26 cellular contexts compared by ENCODE assay signal in genomic region chr21:19557046-19557445, GRCh38.
"Had no signal": no experiment of that assay in that cellular context is flagged by ENCODE, and none has a peak within 500 bp of the region (broad histone marks: within the 10 kb centered on the region; RNA-seq: fewer than 3 reads in every experiment).

No MANE protein-coding gene starts in this region.

- H3K4me3 ChIP-seq: esophagus squamous epithelium, heart right ventricle, left lung, mucosa of descending colon, neural progenitor cell, right lobe of liver, suprapubic skin, transverse colon, upper lobe of right lung, uterus had no signal

- H3K36me3 ChIP-seq: esophagus squamous epithelium, heart right ventricle, left lung, neural progenitor cell, right lobe of liver, suprapubic skin, transverse colon, upper lobe of right lung, uterus had no signal

- H3K4me3 Mint-ChIP-seq: effector memory CD8-positive, alpha-beta T cell; mesothelial cell of epicardium; naive B cell; natural killer cell treated with Interleukin-12 subunit alpha and Interleukin-12 subunit beta and Interleukin-15 and Interleukin-18, amount 100 ng/mL, for 72 hours; neural progenitor cell; stimulated activated naive B cell treated with anti-CD40 and anti-IgM and Interleukin-4, amounts not matched to agents 10 μg/mL and 1 μg/mL and 100 μg/mL, for 72 hours; stimulated activated naive CD8-positive, alpha-beta T cell treated with anti-CD3 and anti-CD28 coated beads, Interleukin-15, amount 100 ng/mL, for 72 hours had no signal

- H3K27me3 ChIP-seq: esophagus squamous epithelium, heart right ventricle, left lung, neural progenitor cell, right lobe of liver, suprapubic skin, transverse colon, upper lobe of right lung, uterus had no signal

- H3K79me2 ChIP-seq: parathyroid adenoma had no signal

- H2AFZ ChIP-seq: neural progenitor cell, parathyroid adenoma had no signal

- H3K36me3 Mint-ChIP-seq: naive B cell; natural killer cell treated with Interleukin-12 subunit alpha and Interleukin-12 subunit beta and Interleukin-15 and Interleukin-18, amount 100 ng/mL, for 72 hours; stimulated activated naive B cell treated with anti-CD40 and anti-IgM and Interleukin-4, amounts not matched to agents 10 μg/mL and 1 μg/mL and 100 μg/mL, for 72 hours had no signal

- H3K4me2 ChIP-seq: neural progenitor cell had no signal

- H3K9ac ChIP-seq: neural progenitor cell, parathyroid adenoma had no signal

- H3K27ac Mint-ChIP-seq: effector memory CD8-positive, alpha-beta T cell; naive B cell; natural killer cell treated with Interleukin-12 subunit alpha and Interleukin-12 subunit beta and Interleukin-15 and Interleukin-18, amount 100 ng/mL, for 72 hours; neural progenitor cell; stimulated activated naive B cell treated with anti-CD40 and anti-IgM and Interleukin-4, amounts not matched to agents 10 μg/mL and 1 μg/mL and 100 μg/mL, for 72 hours; stimulated activated naive CD8-positive, alpha-beta T cell treated with anti-CD3 and anti-CD28 coated beads, Interleukin-15, amount 100 ng/mL, for 72 hours had no signal

- H3K4me1 ChIP-seq: esophagus squamous epithelium, heart right ventricle, left lung, parathyroid adenoma, right lobe of liver, suprapubic skin, transverse colon, upper lobe of right lung, uterus had no signal

- H3K9me3 ChIP-seq: left lung, mucosa of descending colon, right lobe of liver, suprapubic skin, transverse colon, upper lobe of right lung, uterus had no signal

- H3K4me1 Mint-ChIP-seq: naive B cell; stimulated activated naive B cell treated with anti-CD40 and anti-IgM and Interleukin-4, amounts not matched to agents 10 μg/mL and 1 μg/mL and 100 μg/mL, for 72 hours; stimulated activated naive CD8-positive, alpha-beta T cell treated with anti-CD3 and anti-CD28 coated beads, Interleukin-15, amount 100 ng/mL, for 72 hours had no signal

- DNase-seq: effector memory CD8-positive, alpha-beta T cell; esophagus squamous epithelium; foreskin melanocyte; glutamatergic neuron; heart right ventricle; hippocampal formation; left cardiac atrium; left lung; mesenchymal stem cell; mucosa of descending colon; naive B cell; right lobe of liver; small intestine; stimulated activated CD4-positive, alpha-beta T cell treated with anti-CD3 and anti-CD28 coated beads, Interleukin-15, amount 100 ng/mL, for 24 hours; stimulated activated CD4-positive, alpha-beta T cell treated with anti-CD3 and anti-CD28 coated beads, Interleukin-2, amount 100 ng/mL, for 48 hours; stimulated activated naive B cell treated with anti-CD40 and anti-IgM and Interleukin-4, amounts not matched to agents 10 μg/mL and 1 μg/mL and 100 μg/mL, for 72 hours; stimulated activated naive CD8-positive, alpha-beta T cell treated with anti-CD3 and anti-CD28 coated beads, Interleukin-15, amount 100 ng/mL, for 72 hours; transverse colon; upper lobe of right lung; uterus had no signal

- H3K27me3 Mint-ChIP-seq: effector memory CD8-positive, alpha-beta T cell; naive B cell; natural killer cell treated with Interleukin-12 subunit alpha and Interleukin-12 subunit beta and Interleukin-15 and Interleukin-18, amount 100 ng/mL, for 72 hours; progenitor cell of endocrine pancreas; stimulated activated naive B cell treated with anti-CD40 and anti-IgM and Interleukin-4, amounts not matched to agents 10 μg/mL and 1 μg/mL and 100 μg/mL, for 72 hours; stimulated activated naive CD8-positive, alpha-beta T cell treated with anti-CD3 and anti-CD28 coated beads, Interleukin-15, amount 100 ng/mL, for 72 hours had no signal

- H3K27ac ChIP-seq: esophagus squamous epithelium, heart right ventricle, left lung, neural progenitor cell, parathyroid adenoma, right lobe of liver, suprapubic skin, transverse colon, upper lobe of right lung, uterus had no signal
